ENCODE assay signal across 15 cellular contexts in the genomic region with DNA sequence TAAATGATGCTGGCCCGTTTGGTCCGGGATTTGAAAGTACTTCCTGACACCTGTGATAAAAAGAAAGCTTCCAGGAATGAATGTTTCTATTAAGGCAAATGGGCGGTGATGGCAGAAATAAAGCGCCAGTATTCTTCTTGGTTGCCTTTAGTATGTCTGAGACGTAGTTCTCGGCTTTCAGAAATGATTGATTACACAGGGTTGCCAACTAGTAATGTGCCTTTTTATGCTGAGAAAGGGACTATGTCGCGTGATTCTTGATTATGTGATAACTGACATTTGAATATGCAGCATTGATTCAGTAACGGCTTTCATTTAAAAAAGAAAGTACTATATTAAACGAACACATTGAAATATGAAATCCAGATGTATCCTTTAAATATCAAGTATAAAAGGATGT.
"Had no signal": no experiment of that assay in that cellular context is flagged by ENCODE, and none has a peak within 500 bp of the region (broad histone marks: within the 10 kb centered on the region; RNA-seq: fewer than 3 reads in every experiment).

No MANE protein-coding gene starts in this region.

- H3K9me3 Mint-ChIP-seq: activated naive CD4-positive, alpha-beta T cell treated with anti-CD3 and anti-CD28 coated beads, Interleukin-2, amount 50 U/mL, for 72 hours; immature natural killer cell; neural crest cell had no signal

- H3K36me3 Mint-ChIP-seq: activated naive CD4-positive, alpha-beta T cell treated with anti-CD3 and anti-CD28 coated beads, Interleukin-2, amount 50 U/mL, for 72 hours had no signal

- H3K27ac ChIP-seq: colonic mucosa, esophagus squamous epithelium, foreskin keratinocyte, stomach had no signal

- H3K4me3 ChIP-seq: colonic mucosa, esophagus squamous epithelium, stomach had no signal

- H3K36me3 ChIP-seq: colonic mucosa, stomach had no signal

- H3K4me3 Mint-ChIP-seq: immature natural killer cell, neural crest cell had no signal

- DNase-seq: activated CD4-positive, alpha-beta T cell treated with anti-CD3 and anti-CD28 coated beads for 1 hour; activated CD4-positive, alpha-beta T cell treated with anti-CD3 and anti-CD28 coated beads, Interleukin-2, amount 50 U/mL, for 4 hours; activated gamma-delta T cell; amniotic stem cell; caudate nucleus; colonic mucosa; esophagus squamous epithelium; foreskin keratinocyte; head of caudate nucleus; immature natural killer cell; stimulated activated CD4-positive, alpha-beta T cell treated with anti-CD3 and anti-CD28 coated beads, Interleukin-1b, Interleukin-23, amount 100 ng/mL, for 48 hours; stomach; T1000 had no signal

- H3K4me1 ChIP-seq: colonic mucosa, foreskin keratinocyte had no signal

- H3K27ac Mint-ChIP-seq: activated naive CD4-positive, alpha-beta T cell treated with anti-CD3 and anti-CD28 coated beads, Interleukin-2, amount 50 U/mL, for 72 hours; immature natural killer cell had no signal

- H3K9me3 ChIP-seq: colonic mucosa, esophagus squamous epithelium, stomach had no signal

- H3K27me3 ChIP-seq: colonic mucosa, esophagus squamous epithelium, foreskin keratinocyte, stomach had no signal
